8 cellular contexts compared by ENCODE assay signal in genomic region chr11:10295056-10295901, GRCh38. TPM values are rescaled to one million over a fixed set of nuclear protein-coding genes. Genes with fewer than 3 reads are reported as not detected.
DNase-seq lines count a peak whose midpoint lies in the region; ATAC-seq and TF ChIP-seq lines count a peak whose summit lies in the region.

No MANE protein-coding gene starts in this region.

- TF ChIP-seq CTCF in foreskin keratinocyte (conservative IDR thresholded peaks at IDR 0.05), result no peak

- peaks cover 5% of the 10 kb centered on the region for H3K36me3 Mint-ChIP-seq in activated CD8-positive, alpha-beta memory T cell treated with anti-CD3 and anti-CD28 coated beads, Interleukin-2, amount 10 ng/mL, durations not matched to agents 7 days and 5 days
- H3K36me3 Mint-ChIP-seq in activated T-helper 2 cell treated with anti-CD3 and anti-CD28 coated beads, Interferon-gamma antibody, Interleukin-2, Interleukin-4, amounts not matched to agents 10 μg/mL and 5 μg/mL and 100 μg/mL, durations not matched to agents 14 hours and 24 hours and 36 hours (ENCODE audit: low read depth), result no peaks in the 10 kb centered on the region

- intact Hi-C loops in activated T-helper 2 cell treated with anti-CD3 and anti-CD28 coated beads, Interferon-gamma antibody, Interleukin-2, Interleukin-4, amounts not matched to agents 10 μg/mL and 5 μg/mL and 100 μg/mL, durations not matched to agents 14 hours and 24 hours and 36 hours (cut with micrococcal nuclease), result loop anchor here (1.0 kb wide), 1 partner anchor 8 kb away; no protein-coding TSS in a partner anchor
- intact Hi-C loops in left colon (cut with DNase I, micrococcal nuclease), result no loop called here

- H3K27ac Mint-ChIP-seq in activated CD8-positive, alpha-beta memory T cell treated with anti-CD3 and anti-CD28 coated beads, Interleukin-2, amount 10 ng/mL, durations not matched to agents 7 days and 5 days, result no peak overlapping the region
- H3K27ac Mint-ChIP-seq in activated T-helper 2 cell treated with anti-CD3 and anti-CD28 coated beads, Interferon-gamma antibody, Interleukin-2, Interleukin-4, amounts not matched to agents 10 μg/mL and 5 μg/mL and 100 μg/mL, durations not matched to agents 14 hours and 24 hours and 36 hours, result no peak overlapping the region

- no peak for ATAC-seq in activated CD8-positive, alpha-beta memory T cell treated with anti-CD3 and anti-CD28 coated beads, Interleukin-2, amount 10 ng/mL, durations not matched to agents 7 days and 5 days
- ATAC-seq in left colon (peak; percentile 58), foreskin keratinocyte (no peak), HG02973 (IDR thresholded peaks at IDR 0.05; ENCODE audit: unreplicated experiment) (no peak)

- no peaks in the 10 kb centered on the region for H3K27me3 ChIP-seq in foreskin keratinocyte

- CTCF ChIA-PET in activated CD8-positive, alpha-beta memory T cell treated with anti-CD3 and anti-CD28 coated beads, Interleukin-2, amount 10 ng/mL, durations not matched to agents 7 days and 5 days (lab: Charles Lee), result interaction anchor here (0.6 to 6.1 kb wide), 5 partner anchors 11 to 1353 kb away, joined by 3 to 42 read pairs (median 3); no protein-coding TSS in a partner anchor

- H3K27me3 Mint-ChIP-seq in activated CD8-positive, alpha-beta memory T cell treated with anti-CD3 and anti-CD28 coated beads, Interleukin-2, amount 10 ng/mL, durations not matched to agents 7 days and 5 days, result peaks cover 64% of the 10 kb centered on the region
- peaks cover 68% of the 10 kb centered on the region for H3K27me3 Mint-ChIP-seq in activated T-helper 2 cell treated with anti-CD3 and anti-CD28 coated beads, Interferon-gamma antibody, Interleukin-2, Interleukin-4, amounts not matched to agents 10 μg/mL and 5 μg/mL and 100 μg/mL, durations not matched to agents 14 hours and 24 hours and 36 hours (ENCODE audit: low read depth)

- H3K4me1 ChIP-seq in foreskin keratinocyte, result peaks cover 10% of the 10 kb centered on the region

- peak overlapping the region; percentile 70 for H3K4me3 Mint-ChIP-seq in activated CD8-positive, alpha-beta memory T cell treated with anti-CD3 and anti-CD28 coated beads, Interleukin-2, amount 10 ng/mL, durations not matched to agents 7 days and 5 days
- peak overlapping the region; percentile 60 for H3K4me3 Mint-ChIP-seq in activated T-helper 2 cell treated with anti-CD3 and anti-CD28 coated beads, Interferon-gamma antibody, Interleukin-2, Interleukin-4, amounts not matched to agents 10 μg/mL and 5 μg/mL and 100 μg/mL, durations not matched to agents 14 hours and 24 hours and 36 hours (ENCODE audit: low read depth)

- H3K9me3 Mint-ChIP-seq in activated CD8-positive, alpha-beta memory T cell treated with anti-CD3 and anti-CD28 coated beads, Interleukin-2, amount 10 ng/mL, durations not matched to agents 7 days and 5 days (ENCODE audit: low read depth), result no peaks in the 10 kb centered on the region
- no peaks in the 10 kb centered on the region for H3K9me3 Mint-ChIP-seq in activated T-helper 2 cell treated with anti-CD3 and anti-CD28 coated beads, Interferon-gamma antibody, Interleukin-2, Interleukin-4, amounts not matched to agents 10 μg/mL and 5 μg/mL and 100 μg/mL, durations not matched to agents 14 hours and 24 hours and 36 hours

- DNase-seq in activated CD8-positive, alpha-beta memory T cell treated with anti-CD3 and anti-CD28 coated beads, Interleukin-2, amount 10 ng/mL, durations not matched to agents 7 days and 5 days, result no peak
- no peak for DNase-seq in activated CD8-positive, alpha-beta memory T cell treated with anti-CD3 and anti-CD28 coated beads, Interleukin-2, amount 50 U/mL, for 48 hours
- no peak for DNase-seq in activated T-helper 2 cell treated with anti-CD3 and anti-CD28 coated beads, Interferon-gamma antibody, Interleukin-2, Interleukin-4, amounts not matched to agents 10 μg/mL and 5 μg/mL and 100 μg/mL, durations not matched to agents 14 hours and 24 hours and 36 hours (ENCODE audit: low spot score)
- DNase-seq in left colon (no peak), foreskin keratinocyte (no peak)
- no peak for DNase-seq in stimulated activated CD4-positive, alpha-beta T cell treated with anti-CD3 and anti-CD28 coated beads, Interleukin-2, amount 100 ng/mL, for 48 hours

- H3K27ac ChIP-seq in temporal lobe (ENCODE audit: low read depth, low read length) (peak overlapping the region; percentile 19), foreskin keratinocyte (no peak overlapping the region)

- peaks cover 43% of the 10 kb centered on the region for H3K4me1 Mint-ChIP-seq in activated CD8-positive, alpha-beta memory T cell treated with anti-CD3 and anti-CD28 coated beads, Interleukin-2, amount 10 ng/mL, durations not matched to agents 7 days and 5 days
- H3K4me1 Mint-ChIP-seq in activated T-helper 2 cell treated with anti-CD3 and anti-CD28 coated beads, Interferon-gamma antibody, Interleukin-2, Interleukin-4, amounts not matched to agents 10 μg/mL and 5 μg/mL and 100 μg/mL, durations not matched to agents 14 hours and 24 hours and 36 hours (ENCODE audit: low read depth), result peaks cover 29% of the 10 kb centered on the region

RNA-seq across cellular contexts. Expression of gene SBF2, which starts 1.3 kb away (rescaled TPM):
- 1 to 10 TPM; 4.6 to 8.3 TPM for total RNA-seq in activated CD8-positive, alpha-beta memory T cell treated with anti-CD3 and anti-CD28 coated beads, Interleukin-2, amount 10 ng/mL, durations not matched to agents 7 days and 5 days
- total RNA-seq in activated T-helper 2 cell treated with anti-CD3 and anti-CD28 coated beads, Interferon-gamma antibody, Interleukin-2, Interleukin-4, amounts not matched to agents 10 μg/mL and 5 μg/mL and 100 μg/mL, durations not matched to agents 14 hours and 24 hours and 36 hours, result 4.2 and 4.9 TPM in 2 replicates
- 10 to 100 TPM; 46.4 to 49.9 TPM for total RNA-seq in left colon
- total RNA-seq in temporal lobe, result 99.8 TPM
- 21.3 and 22.7 TPM in 2 replicates for total RNA-seq in foreskin keratinocyte
- 5.9 and 7.2 TPM in 2 replicates for polyA plus RNA-seq in foreskin keratinocyte

RNA-seq across cellular contexts. Expression of gene ADM, which starts 9.6 kb away (rescaled TPM):
- 1 to 10 TPM in 1 of 2 experiments, under 1 TPM in 1; 0.54 to 3.7 TPM for total RNA-seq in activated CD8-positive, alpha-beta memory T cell treated with anti-CD3 and anti-CD28 coated beads, Interleukin-2, amount 10 ng/mL, durations not matched to agents 7 days and 5 days
- total RNA-seq in activated T-helper 2 cell treated with anti-CD3 and anti-CD28 coated beads, Interferon-gamma antibody, Interleukin-2, Interleukin-4, amounts not matched to agents 10 μg/mL and 5 μg/mL and 100 μg/mL, durations not matched to agents 14 hours and 24 hours and 36 hours, result 2.3 and 3.5 TPM in 2 replicates
- total RNA-seq in left colon (10 to 100 TPM; 47.1 to 81.7 TPM), temporal lobe (14.5 TPM), foreskin keratinocyte (28.7 and 34.1 TPM in 2 replicates)
- polyA plus RNA-seq in foreskin keratinocyte, result 20.8 and 26.6 TPM in 2 replicates
